ENCODE assay signal across 1 cellular context in the genomic region with DNA sequence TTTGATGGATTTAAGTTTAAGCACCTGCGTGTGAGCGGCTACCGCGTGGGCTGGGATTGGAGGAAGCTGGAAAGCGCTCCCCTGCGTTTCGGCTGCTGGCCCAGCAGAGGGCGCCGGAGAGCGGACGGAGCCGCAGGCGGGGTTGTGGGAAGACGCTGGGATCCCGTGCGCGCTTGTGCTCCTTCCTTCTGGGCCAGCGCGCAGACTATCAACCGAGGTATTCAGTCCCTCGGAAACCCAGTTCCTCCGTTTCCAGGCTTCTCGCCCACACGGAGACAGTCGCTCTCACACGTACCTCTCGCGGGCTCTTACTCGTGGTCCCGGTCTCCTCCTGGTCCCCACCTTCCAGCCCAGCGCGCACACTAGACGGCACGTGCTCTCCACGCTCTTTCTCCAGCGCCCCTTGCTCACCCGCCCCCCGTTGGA.
TF ChIP-seq lines count a peak whose summit lies in the region.

No MANE protein-coding gene starts in this region.

TF ChIP-seq in GM23338, 12 proteins besides CTCF, POLR2A, EP300 and RAD21 (continued from another document):
- TF ChIP-seq, protein P1, sequence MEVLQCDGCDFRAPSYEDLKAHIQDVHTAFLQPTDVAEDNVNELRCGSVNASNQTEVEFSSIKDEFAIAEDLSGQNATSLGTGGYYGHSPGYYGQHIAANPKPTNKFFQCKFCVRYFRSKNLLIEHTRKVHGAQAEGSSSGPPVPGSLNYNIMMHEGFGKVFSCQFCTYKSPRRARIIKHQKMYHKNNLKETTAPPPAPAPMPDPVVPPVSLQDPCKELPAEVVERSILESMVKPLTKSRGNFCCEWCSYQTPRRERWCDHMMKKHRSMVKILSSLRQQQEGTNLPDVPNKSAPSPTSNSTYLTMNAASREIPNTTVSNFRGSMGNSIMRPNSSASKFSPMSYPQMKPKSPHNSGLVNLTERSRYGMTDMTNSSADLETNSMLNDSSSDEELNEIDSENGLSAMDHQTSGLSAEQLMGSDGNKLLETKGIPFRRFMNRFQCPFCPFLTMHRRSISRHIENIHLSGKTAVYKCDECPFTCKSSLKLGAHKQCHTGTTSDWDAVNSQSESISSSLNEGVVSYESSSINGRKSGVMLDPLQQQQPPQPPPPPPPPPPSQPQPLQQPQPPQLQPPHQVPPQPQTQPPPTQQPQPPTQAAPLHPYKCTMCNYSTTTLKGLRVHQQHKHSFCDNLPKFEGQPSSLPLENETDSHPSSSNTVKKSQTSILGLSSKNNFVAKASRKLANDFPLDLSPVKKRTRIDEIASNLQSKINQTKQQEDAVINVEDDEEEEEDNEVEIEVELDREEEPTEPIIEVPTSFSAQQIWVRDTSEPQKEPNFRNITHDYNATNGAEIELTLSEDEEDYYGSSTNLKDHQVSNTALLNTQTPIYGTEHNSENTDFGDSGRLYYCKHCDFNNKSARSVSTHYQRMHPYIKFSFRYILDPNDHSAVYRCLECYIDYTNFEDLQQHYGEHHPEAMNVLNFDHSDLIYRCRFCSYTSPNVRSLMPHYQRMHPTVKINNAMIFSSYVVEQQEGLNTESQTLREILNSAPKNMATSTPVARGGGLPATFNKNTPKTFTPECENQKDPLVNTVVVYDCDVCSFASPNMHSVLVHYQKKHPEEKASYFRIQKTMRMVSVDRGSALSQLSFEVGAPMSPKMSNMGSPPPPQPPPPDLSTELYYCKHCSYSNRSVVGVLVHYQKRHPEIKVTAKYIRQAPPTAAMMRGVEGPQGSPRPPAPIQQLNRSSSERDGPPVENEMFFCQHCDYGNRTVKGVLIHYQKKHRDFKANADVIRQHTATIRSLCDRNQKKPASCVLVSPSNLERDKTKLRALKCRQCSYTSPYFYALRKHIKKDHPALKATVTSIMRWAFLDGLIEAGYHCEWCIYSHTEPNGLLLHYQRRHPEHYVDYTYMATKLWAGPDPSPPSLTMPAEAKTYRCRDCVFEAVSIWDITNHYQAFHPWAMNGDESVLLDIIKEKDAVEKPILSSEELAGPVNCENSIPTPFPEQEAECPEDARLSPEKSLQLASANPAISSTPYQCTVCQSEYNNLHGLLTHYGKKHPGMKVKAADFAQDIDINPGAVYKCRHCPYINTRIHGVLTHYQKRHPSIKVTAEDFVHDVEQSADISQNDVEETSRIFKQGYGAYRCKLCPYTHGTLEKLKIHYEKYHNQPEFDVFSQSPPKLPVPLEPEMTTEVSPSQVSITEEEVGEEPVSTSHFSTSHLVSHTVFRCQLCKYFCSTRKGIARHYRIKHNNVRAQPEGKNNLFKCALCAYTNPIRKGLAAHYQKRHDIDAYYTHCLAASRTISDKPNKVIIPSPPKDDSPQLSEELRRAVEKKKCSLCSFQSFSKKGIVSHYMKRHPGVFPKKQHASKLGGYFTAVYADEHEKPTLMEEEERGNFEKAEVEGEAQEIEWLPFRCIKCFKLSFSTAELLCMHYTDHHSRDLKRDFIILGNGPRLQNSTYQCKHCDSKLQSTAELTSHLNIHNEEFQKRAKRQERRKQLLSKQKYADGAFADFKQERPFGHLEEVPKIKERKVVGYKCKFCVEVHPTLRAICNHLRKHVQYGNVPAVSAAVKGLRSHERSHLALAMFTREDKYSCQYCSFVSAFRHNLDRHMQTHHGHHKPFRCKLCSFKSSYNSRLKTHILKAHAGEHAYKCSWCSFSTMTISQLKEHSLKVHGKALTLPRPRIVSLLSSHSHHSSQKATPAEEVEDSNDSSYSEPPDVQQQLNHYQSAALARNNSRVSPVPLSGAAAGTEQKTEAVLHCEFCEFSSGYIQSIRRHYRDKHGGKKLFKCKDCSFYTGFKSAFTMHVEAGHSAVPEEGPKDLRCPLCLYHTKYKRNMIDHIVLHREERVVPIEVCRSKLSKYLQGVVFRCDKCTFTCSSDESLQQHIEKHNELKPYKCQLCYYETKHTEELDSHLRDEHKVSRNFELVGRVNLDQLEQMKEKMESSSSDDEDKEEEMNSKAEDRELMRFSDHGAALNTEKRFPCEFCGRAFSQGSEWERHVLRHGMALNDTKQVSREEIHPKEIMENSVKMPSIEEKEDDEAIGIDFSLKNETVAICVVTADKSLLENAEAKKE (CRISPR knock-in tag; IDR thresholded peaks at IDR 0.05): no peak
